In the genomic region with DNA sequence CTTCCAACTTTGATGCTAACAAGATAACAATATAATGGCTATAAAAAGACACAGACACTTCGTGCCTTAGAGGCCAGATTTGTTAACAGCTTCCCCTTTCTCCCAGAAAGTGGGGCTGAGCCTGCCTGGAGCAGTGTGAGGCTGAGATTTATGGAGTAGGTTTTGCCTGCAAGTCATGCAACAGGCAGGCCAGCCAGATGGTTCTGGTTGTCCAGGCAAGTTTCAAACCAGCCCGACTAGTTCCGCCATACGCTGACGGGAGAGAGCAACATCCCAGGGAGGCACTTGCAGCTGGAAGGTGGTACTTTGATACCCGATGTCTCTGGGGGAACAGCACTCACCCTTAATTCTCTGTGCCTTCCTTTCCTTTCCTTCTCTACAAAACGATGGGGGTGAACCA, we compare ENCODE assay signal across 11 cellular contexts.
DNase-seq lines count a peak whose midpoint lies in the region; ATAC-seq and TF ChIP-seq lines count a peak whose summit lies in the region.
"Had no signal": no experiment of that assay in that cellular context is flagged by ENCODE, and none has a peak within 500 bp of the region (broad histone marks: within the 10 kb centered on the region; RNA-seq: fewer than 3 reads in every experiment).

No MANE protein-coding gene starts in this region.

- H3K27ac Mint-ChIP-seq in chondrocyte (ENCODE audit: unreplicated experiment) = no peak overlapping the region
- H3K27ac Mint-ChIP-seq: activated CD8-positive, alpha-beta T cell treated with anti-CD3 and anti-CD28 coated beads, Interleukin-2, amount 10 ng/mL, durations not matched to agents 7 days and 5 days had no signal

- H3K27me3 ChIP-seq in muscle layer of duodenum (ENCODE audit: low read depth, low read length) = no peaks in the 10 kb centered on the region

- TF ChIP-seq CTCF in AG10803 (conservative IDR thresholded peaks at IDR 0.05; ENCODE audit: low read length) = no peak
- TF ChIP-seq CTCF in coronary artery (IDR thresholded peaks at IDR 0.05) = no peak
- no peak for TF ChIP-seq CTCF in chondrocyte (IDR thresholded peaks at IDR 0.05)

- no peaks in the 10 kb centered on the region for H3K27me3 Mint-ChIP-seq in chondrocyte (ENCODE audit: low read depth)

- H3K27ac ChIP-seq in coronary artery (peak overlapping the region in 1 of 2 donors; percentile 92), muscle layer of duodenum (ENCODE audit: low read length) (peak overlapping the region; percentile 77)

- H3K9me3 ChIP-seq in muscle layer of duodenum (ENCODE audit: control insufficient read depth in 1 of 2, low read length in 2 of 2) = no peaks in the 10 kb centered on the region

- peaks cover 17% of the 10 kb centered on the region for H3K4me1 Mint-ChIP-seq in chondrocyte (ENCODE audit: low read depth)

- H3K4me1 ChIP-seq in muscle layer of duodenum (ENCODE audit: control insufficient read depth in 1 of 2, insufficient read depth in 2 of 2, low read length in 2 of 2) = peaks cover 10 to 28% of the 10 kb centered on the region in 2 donors

- ATAC-seq in GM21526 (IDR thresholded peaks at IDR 0.05; ENCODE audit: low FRiP score, unreplicated experiment) (no peak), GM21529 (IDR thresholded peaks at IDR 0.05; ENCODE audit: unreplicated experiment) (no peak)
- ATAC-seq: activated CD8-positive, alpha-beta T cell treated with anti-CD3 and anti-CD28 coated beads, Interleukin-2, amount 10 ng/mL, durations not matched to agents 7 days and 5 days had no signal

- H3K4me3 Mint-ChIP-seq in chondrocyte (ENCODE audit: unreplicated experiment) = no peak overlapping the region
- H3K4me3 Mint-ChIP-seq: activated CD8-positive, alpha-beta T cell treated with anti-CD3 and anti-CD28 coated beads, Interleukin-2, amount 10 ng/mL, durations not matched to agents 7 days and 5 days; CD8-positive, alpha-beta memory T cell had no signal

- DNase-seq in AG10803 (ENCODE audit: low read depth) = peak; percentile 65
- peak; percentile 19 for DNase-seq in LoVo (ENCODE audit: low spot score)
- no peak for DNase-seq in coronary artery (ENCODE audit: low spot score)
- no peak for DNase-seq in chondrocyte (ENCODE audit: low spot score)
- no peak for DNase-seq in T-helper 2 cell
- DNase-seq: activated CD8-positive, alpha-beta T cell treated with anti-CD3 and anti-CD28 coated beads, Interleukin-2, amount 10 ng/mL, durations not matched to agents 7 days and 5 days; CD8-positive, alpha-beta memory T cell; glutamatergic neuron had no signal

- peaks cover 0 to 14% of the 10 kb centered on the region in 2 donors for H3K36me3 ChIP-seq in muscle layer of duodenum (ENCODE audit: control insufficient read depth in 1 of 2, insufficient read depth in 2 of 2, low read length in 2 of 2)

- H3K9me3 Mint-ChIP-seq in chondrocyte (ENCODE audit: low read depth) = no peaks in the 10 kb centered on the region
- H3K9me3 Mint-ChIP-seq: CD8-positive, alpha-beta memory T cell had no signal

- peaks cover 11% of the 10 kb centered on the region for H3K36me3 Mint-ChIP-seq in chondrocyte (ENCODE audit: low read depth)
- H3K36me3 Mint-ChIP-seq: CD8-positive, alpha-beta memory T cell had no signal

- H3K4me3 ChIP-seq in AG10803 (ENCODE audit: low read length) = no peak overlapping the region
- H3K4me3 ChIP-seq in coronary artery = peak overlapping the region; percentile 62
- peak overlapping the region in 1 of 2 donors; percentile 50 for H3K4me3 ChIP-seq in muscle layer of duodenum (ENCODE audit: low read depth in 1 of 2, low read length in 2 of 2)

Comparison
In these comparisons a context has a peak if more than half of its experiments do, and no peak if none do; other contexts are left out.
1. DNase-seq: peak in AG10803 (single experiment) and LoVo (single experiment); none in coronary artery (single experiment), chondrocyte (single experiment) and T-helper 2 cell (0 of 5).